8 cellular contexts compared by ENCODE assay signal in genomic region chr11:18844753-18845367, GRCh38. TPM values are rescaled to one million over a fixed set of nuclear protein-coding genes. Genes with fewer than 3 reads are reported as not detected.
A peak's percentile ranks its signal among the peaks of the same experiment; 100 is the strongest.
DNase-seq lines count a peak whose midpoint lies in the region; ATAC-seq and TF ChIP-seq lines count a peak whose summit lies in the region.
"Had no signal": no experiment of that assay in that cellular context is flagged by ENCODE, and none has a peak within 500 bp of the region (broad histone marks: within the 10 kb centered on the region; RNA-seq: fewer than 3 reads in every experiment).

No MANE protein-coding gene starts in this region.

- no peaks in the 10 kb centered on the region for H3K9me2 ChIP-seq in PC-9 (ENCODE audit: insufficient read depth)

- no peak overlapping the region for H2AFZ ChIP-seq in PC-9

- POLR2A ChIA-PET in PC-9 (lab: Charles Lee; ENCODE audit: unreplicated experiment) = no interaction called here

- intact Hi-C loops in PC-9 (cut with micrococcal nuclease; ENCODE audit: unreplicated experiment) = no loop called here
- intact Hi-C loops in transverse colon (cut with DNase I; ENCODE audit: low total_unique reads) = no loop called here
- intact Hi-C loops in posterior vena cava (cut with DNase I) = no loop called here

- no TSS peak for BruUV-seq in PC-9 (replicated peaks; lab: Mats Ljungman, UMichigan)

- H3K36me3 ChIP-seq in GM06990 (ENCODE audit: control insufficient read depth, insufficient read depth, low read length) (no peaks in the 10 kb centered on the region), PC-9 (ENCODE audit: low read depth) (no peaks in the 10 kb centered on the region), transverse colon (no peaks in the 10 kb centered on the region)

- TF ChIP-seq EP300 in transverse colon (IDR thresholded peaks at IDR 0.05; ENCODE audit: low read depth) = no peak

- ATAC-seq in HG02973 (IDR thresholded peaks at IDR 0.05; ENCODE audit: unreplicated experiment) (peak; percentile 50), HG03469 (IDR thresholded peaks at IDR 0.05; ENCODE audit: unreplicated experiment) (no peak)

- H3K27me3 ChIP-seq in GM06990 (replicated peaks; ENCODE audit: control insufficient read depth, insufficient read depth, low read length) (no peaks in the 10 kb centered on the region), PC-9 (ENCODE audit: insufficient read depth, low read depth) (peaks cover 38% of the 10 kb centered on the region), transverse colon (no peaks in the 10 kb centered on the region)

- DNase-seq in GM06990 (ENCODE audit: extremely low read depth, insufficient read length) = no peak
- DNase-seq in PC-9 = peak in 1 of 2 experiments; percentile 53
- DNase-seq in fibroblast of peridontal ligament (ENCODE audit: extremely low read depth) = peak; percentile 18
- no peak for DNase-seq in transverse colon
- no peak for DNase-seq in posterior vena cava (ENCODE audit: low spot score)

- CTCF ChIA-PET in PC-9 (lab: Charles Lee) = interaction anchor here (0.6 to 0.9 kb wide), 2 partner anchors 14 to 15 kb away, joined by 3 to 4 read pairs; no protein-coding TSS in a partner anchor

- H3K79me2 ChIP-seq in PC-9 (ENCODE audit: low read depth) = no peaks in the 10 kb centered on the region

- no peaks in the 10 kb centered on the region for H4K20me1 ChIP-seq in PC-9 (ENCODE audit: insufficient read depth)

- H3K27ac ChIP-seq in PC-9 (no peak overlapping the region), transverse colon (no peak overlapping the region)

- H3K9me3 ChIP-seq in PC-9 (ENCODE audit: insufficient read depth, low read depth) (no peaks in the 10 kb centered on the region), transverse colon (no peaks in the 10 kb centered on the region)

- no peak for TF ChIP-seq POLR2A in transverse colon (IDR thresholded peaks at IDR 0.05)

- no peaks in the 10 kb centered on the region for H3K4me1 ChIP-seq in PC-9 (replicated peaks; ENCODE audit: insufficient read depth)
- no peaks in the 10 kb centered on the region for H3K4me1 ChIP-seq in transverse colon

- in situ Hi-C loops in transverse colon (cut with MboI; ENCODE audit: low pct_ligation_motif_present in 1 of 4, low pct_unique_long_range_greater_than_20kb in 1 of 4, low sequenced_read_pairs in 3 of 4) = no loop called here

- no peaks in the 10 kb centered on the region for H3F3A ChIP-seq in PC-9 (ENCODE audit: insufficient read depth, low read depth)

- H3K4me2 ChIP-seq in PC-9 = no peak overlapping the region

- no peak overlapping the region for H3K4me3 ChIP-seq in GM06990 (replicated peaks; ENCODE audit: low read depth, low read length)
- no peak overlapping the region for H3K4me3 ChIP-seq in PC-9
- no peak overlapping the region for H3K4me3 ChIP-seq in transverse colon

- 50 to 73% methylated on average over 1 of the region's 1 CpG for WGBS in transverse colon (ENCODE audit: low coverage in 1 of 2), 2 donors

- TF ChIP-seq CTCF in GM06990 (IDR thresholded peaks at IDR 0.05; ENCODE audit: insufficient read depth, low read length, poor library complexity, severe bottlenecking) = peak; percentile 81
- peak; percentile 81 for TF ChIP-seq CTCF in PC-9 (conservative IDR thresholded peaks at IDR 0.05)
- TF ChIP-seq CTCF in transverse colon (IDR thresholded peaks at IDR 0.05) = peak in 3 of 5 experiments; percentile 21 to 40 (median 37)

RNA-seq across cellular contexts. Expression of gene PTPN5, which starts 53.3 kb away (rescaled TPM):
- total RNA-seq in PC-9 (2021) = not detected in 2 replicates
- total RNA-seq in transverse colon = under 1 TPM in 2 of 4 donors, not detected in 2; 0.27 to 0.64 TPM
- 1 to 10 TPM in 1 of 2 donors, under 1 TPM in 1; 0.93 to 2.7 TPM for total RNA-seq in posterior vena cava
- total RNA-seq: activated CD8-positive, alpha-beta memory T cell treated with anti-CD3 and anti-CD28 coated beads for 36 hours had no signal
